Comparison of ENCODE assay signal across 8 cellular contexts in genomic region chr5:14595189-14595588, GRCh38. TPM values are rescaled to one million over a fixed set of nuclear protein-coding genes. Genes with fewer than 3 reads are reported as not detected.
DNase-seq lines count a peak whose midpoint lies in the region; ATAC-seq and TF ChIP-seq lines count a peak whose summit lies in the region.

No MANE protein-coding gene starts in this region.

- H3K27me3 ChIP-seq in OCI-LY3 (ENCODE audit: low read depth, low read length) = no peaks in the 10 kb centered on the region

- no peak overlapping the region for H3K4me3 Mint-ChIP-seq in HFFc6

- H3K36me3 Mint-ChIP-seq in HFFc6 (ENCODE audit: low read depth) = peaks cover 13% of the 10 kb centered on the region; the same call in 1 of the 2 replicates

- H3K79me2 ChIP-seq in OCI-LY3 (ENCODE audit: low read length) = peaks cover 38% of the 10 kb centered on the region

- peak overlapping the region; percentile 71 for H3K4me2 ChIP-seq in OCI-LY3 (ENCODE audit: low read length)

- no peak overlapping the region for H3K27ac Mint-ChIP-seq in HFFc6

- H3K4me1 ChIP-seq in OCI-LY3 (ENCODE audit: low read length) = peaks cover 86% of the 10 kb centered on the region

- H3K27me3 Mint-ChIP-seq in HFFc6 (ENCODE audit: insufficient read depth) = peaks cover 16% of the 10 kb centered on the region

- peak overlapping the region; percentile 60 for H3K9ac ChIP-seq in OCI-LY3 (ENCODE audit: low read length)

- DNase-seq in activated CD8-positive, alpha-beta memory T cell treated with anti-CD3 and anti-CD28 coated beads for 24 hours = peak; percentile 62
- DNase-seq in activated CD8-positive, alpha-beta memory T cell treated with anti-CD3 and anti-CD28 coated beads, Interleukin-2, amount 50 U/mL, for 4 hours = no peak
- DNase-seq in left cardiac atrium (no peak), NCI-H1694 treated with DMSO at 0.1 percent for 48 hours (lab: John Stamatoyannopoulos, UW) (no peak), NCI-H1436 treated with DMSO at 0.1 percent for 48 hours (lab: John Stamatoyannopoulos, UW) (no peak), HFFc6 (no peak)

- H3K4me1 Mint-ChIP-seq in HFFc6 (ENCODE audit: low read depth) = peaks cover 52% of the 10 kb centered on the region

- H3K9me3 Mint-ChIP-seq in HFFc6 = no peaks in the 10 kb centered on the region

- H2AFZ ChIP-seq in OCI-LY3 (ENCODE audit: low read depth, low read length) = no peak overlapping the region

- peak overlapping the region; percentile 60 for H3K4me3 ChIP-seq in OCI-LY3 (ENCODE audit: low read length)

- peaks cover 25% of the 10 kb centered on the region for H3K36me3 ChIP-seq in OCI-LY3 (replicated peaks; ENCODE audit: low read depth, low read length)

- peak; percentile 65 for ATAC-seq in HG02852 (IDR thresholded peaks at IDR 0.05; ENCODE audit: unreplicated experiment)
- peak; percentile 71 to 80 for ATAC-seq in left cardiac atrium

- no peaks in the 10 kb centered on the region for H4K20me1 ChIP-seq in OCI-LY3 (ENCODE audit: insufficient read depth, low read length)

- H3K27ac ChIP-seq in OCI-LY3 (ENCODE audit: low read length) = peak overlapping the region; percentile 92

- 0 out of 2 replicates have a peak, but pooled peaks cover 2% of the 10 kb centered on the region for H3K9me3 ChIP-seq in OCI-LY3 (ENCODE audit: insufficient read depth, low read length)

- intact Hi-C loops in left cardiac atrium (cut with DNase I) = no loop called here

- TF ChIP-seq CTCF in OCI-LY3 (IDR thresholded peaks at IDR 0.05; ENCODE audit: low read depth, low read length) (no peak), HFFc6 (IDR thresholded peaks at IDR 0.05) (no peak)

RNA-seq across cellular contexts. Expression of gene OTULINL, which starts 13.6 kb away (rescaled TPM):
- total RNA-seq in left cardiac atrium = 10 to 100 TPM in 1 of 2 donors, 1 to 10 TPM in 1; 4.9 to 12.9 TPM
- total RNA-seq in HFFc6 (2021; fragmentation: NEBNext Ultra II Directional; extraction: Animal tissue kit (Norgen Biotek cat#: 25700)) = 10 to 100 TPM in 4 of 6 experiments, 1 to 10 TPM in 2; 9.3 to 25.7 (median 21.7) TPM
